Comparison of ENCODE assay signal across 9 cellular contexts in the genomic region with DNA sequence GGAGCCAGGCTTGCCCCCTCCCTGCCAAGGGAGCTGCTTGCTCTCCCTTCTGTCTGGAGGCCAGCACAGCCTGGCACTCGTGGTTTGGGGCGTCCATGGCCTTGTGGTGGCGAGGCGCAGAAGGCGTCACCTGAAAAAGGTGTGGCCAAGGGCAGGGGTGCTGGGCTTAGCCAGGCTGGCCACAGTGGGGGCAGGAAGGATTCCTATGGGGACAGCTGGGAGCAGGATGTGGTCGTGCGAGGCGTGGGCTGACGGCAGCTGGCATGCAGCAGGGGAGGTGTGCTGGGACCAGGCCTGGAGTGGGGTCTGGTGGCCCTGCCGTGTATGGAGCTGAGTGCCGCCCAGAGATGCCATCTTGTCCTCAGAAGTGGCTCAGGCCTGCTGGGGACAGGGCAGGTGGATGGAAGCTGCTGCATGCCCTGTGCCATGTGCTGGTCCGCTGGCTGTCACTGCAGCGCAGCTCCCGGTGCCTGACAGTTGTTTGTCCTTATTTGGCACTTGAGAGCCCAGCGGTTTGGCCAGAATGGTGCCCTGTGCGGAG. TPM values are rescaled to one million over a fixed set of nuclear protein-coding genes. Genes with fewer than 3 reads are reported as not detected.
DNase-seq lines count a peak whose midpoint lies in the region; ATAC-seq and TF ChIP-seq lines count a peak whose summit lies in the region.
"Had no signal": no experiment of that assay in that cellular context is flagged by ENCODE, and none has a peak within 500 bp of the region (broad histone marks: within the 10 kb centered on the region; RNA-seq: fewer than 3 reads in every experiment).

No MANE protein-coding gene starts in this region.

- H2AK9ac ChIP-seq in IMR-90 (replicated peaks; ENCODE audit: low read depth, low read length, poor library complexity), result peak overlapping the region; percentile 60

- H2BK12ac ChIP-seq in neuronal stem cell (ENCODE audit: low read length), result peak overlapping the region; percentile 82

- H2AFZ ChIP-seq in IMR-90 (replicated peaks; ENCODE audit: low read length, poor library complexity) (no peak overlapping the region), neuronal stem cell (ENCODE audit: low read length) (no peak overlapping the region)

- H3K36me3 ChIP-seq in IMR-90 (ENCODE audit: control insufficient read depth, insufficient read depth, low read length) (peaks cover 2% of the 10 kb centered on the region), brain microvascular endothelial cell (replicated peaks) (peaks cover 31% of the 10 kb centered on the region), neuronal stem cell (replicated peaks in 1 of 2; ENCODE audit: control insufficient read depth in 2 of 2, insufficient read depth in 2 of 2, low read length in 2 of 2) (no peaks in the 10 kb centered on the region)

- H2BK5ac ChIP-seq in IMR-90 (ENCODE audit: low read depth, low read length, poor library complexity, severe bottlenecking) (peak overlapping the region; percentile 44), neuronal stem cell (ENCODE audit: low read length) (peak overlapping the region; percentile 30)

- peak overlapping the region in 1 of 2 experiments; percentile 42; a peak in 1 of 4 replicates for H4K8ac ChIP-seq in IMR-90 (ENCODE audit: low read depth in 2 of 2, low read length in 2 of 2)
- H4K8ac ChIP-seq in neuronal stem cell (ENCODE audit: low read depth, low read length), result no peak overlapping the region

- H4K5ac ChIP-seq in IMR-90 (ENCODE audit: low read depth, low read length), result peak overlapping the region; percentile 12; the same call in 1 of the 2 replicates

- peak overlapping the region; percentile 90 for H3K4me3 Mint-ChIP-seq in CD4-positive, alpha-beta T cell

- H3K9ac ChIP-seq in IMR-90 (ENCODE audit: low read depth, low read length) (no peak overlapping the region), neuronal stem cell (ENCODE audit: low read depth, low read length, poor library complexity) (peak overlapping the region; percentile 54)

- H3K4me2 ChIP-seq in IMR-90 (ENCODE audit: low read depth, low read length) (no peak overlapping the region), neuronal stem cell (ENCODE audit: insufficient read depth, low read length, poor library complexity, severe bottlenecking) (no peak overlapping the region)

- 0 out of 2 replicates have a peak overlapping the region, but pooled peaks have one; percentile 8 for H3K18ac ChIP-seq in IMR-90 (ENCODE audit: low read depth, low read length)
- H3K18ac ChIP-seq in neuronal stem cell (ENCODE audit: low read length), result peak overlapping the region; percentile 81

- no peak for TF ChIP-seq POLR2A in IMR-90 (IDR thresholded peaks at IDR 0.05; ENCODE audit: low read depth, low read length)

- POLR2A ChIA-PET in CD4-positive, alpha-beta T cell (lab: Charles Lee), result interaction anchor here (1.2 to 3.9 kb wide), 9 partner anchors 9 to 1543 kb away, joined by 3 to 87 read pairs (median 11); partner anchors contain the start of genes ACAD10, ARPC3, BRAP and OAS2
- POLR2A ChIA-PET in IMR-90 (lab: Charles Lee; ENCODE audit: unreplicated experiment), result no interaction called here

- H3K79me1 ChIP-seq in IMR-90 (ENCODE audit: low read depth in 1 of 2, low read length in 2 of 2) (peaks cover 11 to 86% of the 10 kb centered on the region in 2 experiments), neuronal stem cell (ENCODE audit: low read depth, low read length) (peaks cover 7% of the 10 kb centered on the region)

- H3K36me3 Mint-ChIP-seq in CD4-positive, alpha-beta T cell (ENCODE audit: low read depth), result peaks cover 25% of the 10 kb centered on the region

- peaks cover 71% of the 10 kb centered on the region for H4K20me1 ChIP-seq in IMR-90 (ENCODE audit: insufficient read depth, low read length)

- TF ChIP-seq CTCF in CD4-positive, alpha-beta T cell (IDR thresholded peaks at IDR 0.05), result no peak
- TF ChIP-seq CTCF in IMR-90 (conservative IDR thresholded peaks at IDR 0.05; ENCODE audit: low read depth, low read length), result no peak
- TF ChIP-seq CTCF in brain microvascular endothelial cell (IDR thresholded peaks at IDR 0.05; ENCODE audit: low read depth, low read length, missing control alignments), result no peak
- no peak for TF ChIP-seq CTCF in GM13976 (IDR thresholded peaks at IDR 0.05; ENCODE audit: borderline replicate concordance, control extremely low read depth, extremely low read depth, insufficient read depth, missing control alignments)

- intact Hi-C loops in CD4-positive, alpha-beta T cell (cut with DNase I, micrococcal nuclease), result loop anchor here in 1 of 2 experiments (1.0 to 2.0 kb wide), 3 partner anchors 10 to 31 kb away; partner anchors contain the start of gene SH2B3
- intact Hi-C loops in IMR-90 (cut with micrococcal nuclease), result no loop called here

- no peak overlapping the region for H4K91ac ChIP-seq in IMR-90 (ENCODE audit: insufficient read depth, low read depth, low read length)
- H4K91ac ChIP-seq in neuronal stem cell (ENCODE audit: low read depth, low read length, poor library complexity), result no peak overlapping the region

- CTCF ChIA-PET in CD4-positive, alpha-beta T cell (lab: Charles Lee), result interaction anchor here (2.2 to 3.9 kb wide), 4 partner anchors 9 to 39 kb away, joined by 13 to 36 read pairs (median 26); partner anchors contain the start of gene SH2B3
- CTCF ChIA-PET in IMR-90 (lab: Yijun Ruan, JAX), result interaction anchor here (1.5 kb wide), 1 partner anchor 16 kb away, joined by 8 read pairs; no protein-coding TSS in a partner anchor

- no peaks in the 10 kb centered on the region for H3K9me3 ChIP-seq in CD4-positive, alpha-beta T cell (ENCODE audit: control insufficient read depth, low read length)
- no peaks in the 10 kb centered on the region for H3K9me3 ChIP-seq in IMR-90 (ENCODE audit: control insufficient read depth, insufficient read depth, low read length)
- H3K9me3 ChIP-seq in neuronal stem cell (replicated peaks in 1 of 2; ENCODE audit: control insufficient read depth in 2 of 2, insufficient read depth in 1 of 2, low read depth in 1 of 2, low read length in 2 of 2), result no peaks in the 10 kb centered on the region

- H3K9me3 Mint-ChIP-seq in CD4-positive, alpha-beta T cell, result no peaks in the 10 kb centered on the region

- peaks cover 93% of the 10 kb centered on the region for H3K4me1 Mint-ChIP-seq in CD4-positive, alpha-beta T cell (ENCODE audit: low read depth)

- H2BK20ac ChIP-seq in IMR-90 (ENCODE audit: low read depth, low read length), result no peak overlapping the region

- no peaks in the 10 kb centered on the region for H3K27me3 Mint-ChIP-seq in CD4-positive, alpha-beta T cell

- dilution Hi-C loops in IMR-90 (cut with HindIII; ENCODE audit: low sequenced_read_pairs, unreplicated experiment), result no loop called here

- ATAC-seq in CD4-positive, alpha-beta T cell (ENCODE audit: poor library complexity), result no peak
- no peak for ATAC-seq in IMR-90 (ENCODE audit: low read depth)
- no peak for ATAC-seq in GM18907 (IDR thresholded peaks at IDR 0.05; ENCODE audit: unreplicated experiment)

- no peak overlapping the region for H3K23ac ChIP-seq in IMR-90 (ENCODE audit: low read depth, low read length)
- H3K23ac ChIP-seq in neuronal stem cell (ENCODE audit: low read depth, low read length, poor library complexity), result peak overlapping the region; percentile 97

- H3K4me1 ChIP-seq in IMR-90 (ENCODE audit: control insufficient read depth, insufficient read depth, low read length) (peaks cover 36% of the 10 kb centered on the region), neuronal stem cell (ENCODE audit: control insufficient read depth in 2 of 2, insufficient read depth in 1 of 2, low read depth in 1 of 2, low read length in 2 of 2) (peaks cover 0 to 7% of the 10 kb centered on the region in 2 donors)

- H2BK120ac ChIP-seq in IMR-90 (ENCODE audit: low read depth, low read length) (no peak overlapping the region), neuronal stem cell (ENCODE audit: low read depth, low read length) (no peak overlapping the region)

- H3K4me3 ChIP-seq in IMR-90 (ENCODE audit: insufficient read depth, low read depth, low read length) (no peak overlapping the region), brain microvascular endothelial cell (ENCODE audit: low read depth, low read length) (no peak overlapping the region), neuronal stem cell (ENCODE audit: low read length in 2 of 2) (no peak overlapping the region)

- peak in 2 of 10 experiments; percentile 34 to 35 for DNase-seq in CD4-positive, alpha-beta T cell
- DNase-seq in IMR-90 (no peak), brain microvascular endothelial cell (no peak), neuronal stem cell (ENCODE audit: low spot score) (no peak), MV-4-11 (lab: John Stamatoyannopoulos, UW) (no peak), GM13976 (ENCODE audit: low spot score) (no peak), dedifferentiated amniotic fluid mesenchymal stem cell (ENCODE audit: extremely low spot score) (no peak)
- DNase-seq: NCI-H2107 had no signal

- peaks cover 49% of the 10 kb centered on the region for H3K9me1 ChIP-seq in IMR-90 (ENCODE audit: insufficient read depth, low read length)

- peak overlapping the region; percentile 93 for H3K27ac ChIP-seq in CD4-positive, alpha-beta T cell (ENCODE audit: low read depth, low read length)
- H3K27ac ChIP-seq in IMR-90 (ENCODE audit: insufficient read depth, low read length) (peak overlapping the region; percentile 36), brain microvascular endothelial cell (peak overlapping the region; percentile 59), neuronal stem cell (replicated peaks; ENCODE audit: low read length) (no peak overlapping the region)

- in situ Hi-C loops in IMR-90 (cut with MboI; ENCODE audit: low sequenced_read_pairs) (no loop called here), brain microvascular endothelial cell (cut with HindIII; ENCODE audit: low pct_ligation_motif_present, low sequenced_read_pairs) (no loop called here), GM13976 (cut with MboI; ENCODE audit: low sequenced_read_pairs, unreplicated experiment) (no loop called here)

- BruUV-seq in IMR-90 (replicated peaks; lab: Mats Ljungman, UMichigan), result no TSS peak

- H3K4ac ChIP-seq in IMR-90 (ENCODE audit: low read depth, low read length) (0 out of 2 replicates have a peak overlapping the region, but pooled peaks have one; percentile 15), neuronal stem cell (ENCODE audit: low read length) (peak overlapping the region; percentile 86)

- H3K27me3 ChIP-seq in CD4-positive, alpha-beta T cell (ENCODE audit: control insufficient read depth, insufficient read depth, low read length), result no peaks in the 10 kb centered on the region
- H3K27me3 ChIP-seq in IMR-90 (ENCODE audit: control insufficient read depth, insufficient read depth, low read length) (no peaks in the 10 kb centered on the region), brain microvascular endothelial cell (replicated peaks) (no peaks in the 10 kb centered on the region), neuronal stem cell (ENCODE audit: control insufficient read depth in 3 of 3, insufficient read depth in 3 of 3, low read depth in 1 of 3, low read length in 3 of 3) (no peaks in the 10 kb centered on the region)

- peak overlapping the region; percentile 97 for H2AK5ac ChIP-seq in IMR-90 (ENCODE audit: low read depth, low read length)
- peak overlapping the region; percentile 72 for H2AK5ac ChIP-seq in neuronal stem cell (ENCODE audit: low read depth, low read length)

- no peak for TF ChIP-seq RAD21 in IMR-90 (IDR thresholded peaks at IDR 0.05; ENCODE audit: low read length)

- peak overlapping the region; percentile 16 for H3K14ac ChIP-seq in IMR-90 (replicated peaks; ENCODE audit: low read depth, low read length)
- H3K14ac ChIP-seq in neuronal stem cell (ENCODE audit: low read length), result peak overlapping the region; percentile 60

- 100% methylated on average over 1 of the region's 16 CpGs; no CpG with 5 or more reads in 1 of the 2 experiments for WGBS in IMR-90 (ENCODE audit: extremely low coverage in 2 of 2, insufficient read length in 1 of 2), 2 experiments
- WGBS in neuronal stem cell (ENCODE audit: extremely low coverage in 2 of 2, insufficient read length in 2 of 2, insufficient replicate concordance in 1 of 2), 2 donors, result no CpG with 5 or more reads among the region's 16 CpGs

- no peak overlapping the region for H3K56ac ChIP-seq in IMR-90 (ENCODE audit: extremely low read depth, insufficient read depth, low read length)

- H3K27ac Mint-ChIP-seq in CD4-positive, alpha-beta T cell, result peak overlapping the region; percentile 100

- H2BK15ac ChIP-seq in IMR-90 (ENCODE audit: low read depth, low read length), result no peak overlapping the region
- H2BK15ac ChIP-seq in neuronal stem cell (ENCODE audit: low read length), result peak overlapping the region; percentile 70

RNA-seq across cellular contexts. Expression of gene SH2B3, which starts 30.0 kb away (rescaled TPM):
- 10 to 100 TPM; 42.3 to 46.4 TPM for total RNA-seq in CD4-positive, alpha-beta T cell
- total RNA-seq in IMR-90 (2012; rRNA removed), result 9.2 and 9.3 TPM in 2 replicates
- 20.2 and 20.9 TPM in 2 replicates for polyA plus RNA-seq in IMR-90 (2012; rRNA removed)
- 10.1 and 19.4 TPM in 2 replicates for polyA plus RNA-seq in IMR-90 (2012; cell fraction: cytosol; rRNA removed)
- polyA plus RNA-seq in IMR-90 (2012; cell fraction: nucleus; rRNA removed; ENCODE audit: low replicate concordance), result 21.8 and 24.3 TPM in 2 replicates
- 6.5 TPM for polyA plus RNA-seq in neuronal stem cell (2013, experiment 1 of 2)
- 6.3 TPM for polyA plus RNA-seq in neuronal stem cell (2013, experiment 2 of 2)
